In genomic region chr11:2802389-2803185, GRCh38 we compare ENCODE assay signal across 14 cellular contexts.
A peak's percentile ranks its signal among the peaks of the same experiment; 100 is the strongest.
DNase-seq lines count a peak whose midpoint lies in the region; ATAC-seq and TF ChIP-seq lines count a peak whose summit lies in the region.
"Had no signal": no experiment of that assay in that cellular context is flagged by ENCODE, and none has a peak within 500 bp of the region (broad histone marks: within the 10 kb centered on the region; RNA-seq: fewer than 3 reads in every experiment).

No MANE protein-coding gene starts in this region.

- CTCF ChIA-PET in RWPE1 (lab: Yijun Ruan, JAX), result interaction anchor here (0.6 to 0.7 kb wide), 2 partner anchors 82 to 271 kb away, joined by 3 read pairs; no protein-coding TSS in a partner anchor

- H3K23ac ChIP-seq in mesendoderm (ENCODE audit: low read length), result no peak overlapping the region

- no peak overlapping the region for H3K4me3 Mint-ChIP-seq in activated T-cell treated with anti-CD3 and anti-CD28 coated beads, Interleukin-2, amount 50 U/mL, for 4 hours
- H3K4me3 Mint-ChIP-seq in activated T-cell treated with anti-CD3 and anti-CD28 coated beads, Interleukin-2, amount 50 U/mL, for 72 hours, result no peak overlapping the region
- H3K4me3 Mint-ChIP-seq: activated CD8-positive, alpha-beta T cell treated with anti-CD3 and anti-CD28 coated beads for 36 hours; activated naive CD8-positive, alpha-beta T cell had no signal

- POLR2A ChIA-PET in RWPE1 (lab: Yijun Ruan, JAX; ENCODE audit: low non-redundant PET), result no interaction called here

- H3K56ac ChIP-seq in mesendoderm (ENCODE audit: low read length), result no peak overlapping the region

- H3K79me1 ChIP-seq in mesendoderm (ENCODE audit: low read length), result no peaks in the 10 kb centered on the region

- TF ChIP-seq EP300 in suprapubic skin (IDR thresholded peaks at IDR 0.05), result no peak

- peaks cover 10% of the 10 kb centered on the region for H3K4me1 ChIP-seq in suprapubic skin
- no peaks in the 10 kb centered on the region for H3K4me1 ChIP-seq in mesendoderm (ENCODE audit: control insufficient read depth, low read depth, low read length)

- no peak overlapping the region for H4K5ac ChIP-seq in mesendoderm (ENCODE audit: low read length)

- peaks cover 5% of the 10 kb centered on the region for H3K27me3 ChIP-seq in suprapubic skin
- H3K27me3 ChIP-seq in mesendoderm (ENCODE audit: insufficient read depth, low read length, poor library complexity), result no peaks in the 10 kb centered on the region
- H3K27me3 ChIP-seq: hepatocyte had no signal

- H3K27me3 Mint-ChIP-seq in activated T-cell treated with anti-CD3 and anti-CD28 coated beads, Interleukin-2, amount 50 U/mL, for 4 hours (ENCODE audit: low read depth), result no peaks in the 10 kb centered on the region
- H3K27me3 Mint-ChIP-seq in activated T-cell treated with anti-CD3 and anti-CD28 coated beads, Interleukin-2, amount 50 U/mL, for 72 hours (ENCODE audit: low read depth), result no peaks in the 10 kb centered on the region
- H3K27me3 Mint-ChIP-seq: activated CD8-positive, alpha-beta T cell treated with anti-CD3 and anti-CD28 coated beads for 36 hours; activated naive CD8-positive, alpha-beta T cell had no signal

- H3K9me3 ChIP-seq in suprapubic skin, result no peaks in the 10 kb centered on the region

- H2BK15ac ChIP-seq in mesendoderm (replicated peaks; ENCODE audit: low read depth), result no peak overlapping the region

- no peak overlapping the region for H3K27ac Mint-ChIP-seq in activated T-cell treated with anti-CD3 and anti-CD28 coated beads, Interleukin-2, amount 50 U/mL, for 72 hours
- H3K27ac Mint-ChIP-seq: activated CD8-positive, alpha-beta T cell treated with anti-CD3 and anti-CD28 coated beads for 36 hours; activated naive CD8-positive, alpha-beta T cell had no signal

- peak; percentile 3 for DNase-seq in activated T-cell treated with anti-CD3 and anti-CD28 coated beads, Interleukin-2, amount 50 U/mL, for 4 hours
- DNase-seq in activated T-cell treated with anti-CD3 and anti-CD28 coated beads, Interleukin-2, amount 50 U/mL, for 72 hours, result no peak
- no peak for DNase-seq in RWPE1 (ENCODE audit: low spot score)
- DNase-seq in left lobe of liver (ENCODE audit: low spot score), result peak; percentile 35
- DNase-seq in suprapubic skin (ENCODE audit: low spot score in 2 of 2), result peak; percentile 50 to 71
- no peak for DNase-seq in mesendoderm
- no peak for DNase-seq in NCI-H2081 (lab: John Stamatoyannopoulos, UW)
- DNase-seq: activated CD8-positive, alpha-beta T cell treated with anti-CD3 and anti-CD28 coated beads for 36 hours; NCI-H1694 treated with DMSO at 0.1 percent for 48 hours had no signal

- H2AK5ac ChIP-seq in mesendoderm (ENCODE audit: low read length), result no peak overlapping the region

- peak overlapping the region; percentile 21 for H3K27ac ChIP-seq in RWPE1
- no peak overlapping the region for H3K27ac ChIP-seq in suprapubic skin
- no peak overlapping the region for H3K27ac ChIP-seq in mesendoderm (ENCODE audit: low read depth, low read length)
- H3K27ac ChIP-seq: hepatocyte, HL-60, KMS-11 had no signal

- no peaks in the 10 kb centered on the region for H3K36me3 ChIP-seq in suprapubic skin
- H3K36me3 ChIP-seq in mesendoderm (ENCODE audit: control insufficient read depth, insufficient read depth, low read length), result no peaks in the 10 kb centered on the region

- no peak overlapping the region for H2BK5ac ChIP-seq in mesendoderm (ENCODE audit: low read length)

- H3K4me3 ChIP-seq in suprapubic skin, result no peak overlapping the region
- H3K4me3 ChIP-seq in mesendoderm (ENCODE audit: low read length), result no peak overlapping the region
- H3K4me3 ChIP-seq: hepatocyte had no signal

- no peak for TF ChIP-seq CTCF in RWPE1 (conservative IDR thresholded peaks at IDR 0.05; ENCODE audit: low read depth)
- TF ChIP-seq CTCF in suprapubic skin (IDR thresholded peaks at IDR 0.05), result no peak

- H3K4ac ChIP-seq in mesendoderm (ENCODE audit: low read depth, low read length), result no peak overlapping the region

- no peak overlapping the region for H3K9ac ChIP-seq in mesendoderm (ENCODE audit: low read length)
- H3K9ac ChIP-seq: KMS-11 had no signal

- no peaks in the 10 kb centered on the region for H3K79me2 ChIP-seq in mesendoderm (ENCODE audit: control insufficient read depth, insufficient read depth, low read length)
- H3K79me2 ChIP-seq: hepatocyte had no signal

- no peaks in the 10 kb centered on the region for H3K4me1 Mint-ChIP-seq in activated T-cell treated with anti-CD3 and anti-CD28 coated beads, Interleukin-2, amount 50 U/mL, for 4 hours (ENCODE audit: low read depth)
- no peaks in the 10 kb centered on the region for H3K4me1 Mint-ChIP-seq in activated T-cell treated with anti-CD3 and anti-CD28 coated beads, Interleukin-2, amount 50 U/mL, for 72 hours (ENCODE audit: low read depth)

- H3K18ac ChIP-seq in mesendoderm (ENCODE audit: low read length), result no peak overlapping the region

- no peaks in the 10 kb centered on the region for H3K9me3 Mint-ChIP-seq in activated T-cell treated with anti-CD3 and anti-CD28 coated beads, Interleukin-2, amount 50 U/mL, for 4 hours
- H3K9me3 Mint-ChIP-seq in activated T-cell treated with anti-CD3 and anti-CD28 coated beads, Interleukin-2, amount 50 U/mL, for 72 hours, result no peaks in the 10 kb centered on the region
- H3K9me3 Mint-ChIP-seq: activated CD8-positive, alpha-beta T cell treated with anti-CD3 and anti-CD28 coated beads for 36 hours had no signal

- peaks cover 1% of the 10 kb centered on the region for H3K36me3 Mint-ChIP-seq in activated T-cell treated with anti-CD3 and anti-CD28 coated beads, Interleukin-2, amount 50 U/mL, for 4 hours (ENCODE audit: insufficient read depth)
- no peaks in the 10 kb centered on the region for H3K36me3 Mint-ChIP-seq in activated T-cell treated with anti-CD3 and anti-CD28 coated beads, Interleukin-2, amount 50 U/mL, for 72 hours (ENCODE audit: insufficient read depth in 2 of 2)

- WGBS in suprapubic skin, result 78% methylated on average over 5 of the region's 18 CpGs
- WGBS in mesendoderm (ENCODE audit: extremely low coverage, insufficient coverage, low lambda C conversion rate), result no CpG with 5 or more reads among the region's 18 CpGs

- no peak for ATAC-seq in activated T-cell treated with anti-CD3 and anti-CD28 coated beads, Interleukin-2, amount 50 U/mL, for 4 hours
- no peak for ATAC-seq in activated T-cell treated with anti-CD3 and anti-CD28 coated beads, Interleukin-2, amount 50 U/mL, for 72 hours (replicated peaks in 1 of 2)
- no peak for ATAC-seq in left lobe of liver
- no peak for ATAC-seq in HG03045 (IDR thresholded peaks at IDR 0.05; ENCODE audit: unreplicated experiment)
- ATAC-seq: activated CD8-positive, alpha-beta T cell treated with anti-CD3 and anti-CD28 coated beads for 36 hours had no signal

- no peak overlapping the region for H3K4me2 ChIP-seq in mesendoderm (ENCODE audit: low read length)
- H3K4me2 ChIP-seq: hepatocyte, KMS-11 had no signal

- H2BK120ac ChIP-seq in mesendoderm (ENCODE audit: low read depth, low read length), result no peak overlapping the region

- TF ChIP-seq POLR2A in suprapubic skin (IDR thresholded peaks at IDR 0.05), result no peak

- H4K8ac ChIP-seq in mesendoderm (ENCODE audit: low read depth, low read length), result no peak overlapping the region

Comparison
In these comparisons a context has a peak if more than half of its experiments do, and no peak if none do; other contexts are left out.
1. DNase-seq: peak in activated T-cell treated with anti-CD3 and anti-CD28 coated beads, Interleukin-2, amount 50 U/mL, for 4 hours (single experiment), left lobe of liver (single experiment) and suprapubic skin (2 of 2); none in activated T-cell treated with anti-CD3 and anti-CD28 coated beads, Interleukin-2, amount 50 U/mL, for 72 hours (0 of 2), RWPE1 (single experiment), mesendoderm (single experiment) and NCI-H2081 (0 of 2).